In the genomic region with DNA sequence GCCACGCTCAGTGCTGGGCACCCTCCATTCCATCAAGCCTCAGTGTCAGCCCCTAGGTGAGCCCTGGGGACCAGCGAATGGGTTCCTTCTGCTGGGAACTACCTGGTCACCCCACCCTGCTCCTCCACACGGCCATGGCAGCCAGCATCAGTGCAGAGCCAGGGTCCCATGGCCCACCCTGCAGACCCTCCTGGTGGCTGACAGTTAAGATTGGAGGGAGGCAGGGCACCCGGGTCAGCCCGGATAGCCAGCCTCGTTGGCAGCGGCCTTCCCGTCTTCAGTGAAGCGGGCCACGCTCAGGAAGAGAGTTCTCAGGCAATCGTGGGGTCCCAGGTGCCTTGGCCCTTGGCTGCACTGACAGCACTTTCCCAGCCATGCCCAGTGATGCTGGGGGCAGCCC, we compare ENCODE assay signal across 35 cellular contexts.
"Had no signal": no experiment of that assay in that cellular context is flagged by ENCODE, and none has a peak within 500 bp of the region (broad histone marks: within the 10 kb centered on the region; RNA-seq: fewer than 3 reads in every experiment).

No MANE protein-coding gene starts in this region.

- H3K36me3 ChIP-seq: MG63 had no signal

- DNase-seq: Karpas-422, Kasumi-1, MG63, MM.1S, MV-4-11, NCI-H1048, NCI-H1092, NCI-H1092 treated with DMSO at 0.1 percent for 48 hours, NCI-H1105, NCI-H1105 treated with DMSO at 0.1 percent for 48 hours, NCI-H1417, NCI-H1417 treated with DMSO at 0.1 percent for 48 hours, NCI-H1436, NCI-H1436 treated with DMSO at 0.1 percent for 48 hours, NCI-H146, NCI-H1694, NCI-H1694 treated with DMSO at 0.1 percent for 48 hours, NCI-H187, NCI-H187 treated with DMSO at 0.1 percent for 48 hours, NCI-H1930, NCI-H2029, NCI-H2029 treated with DMSO at 0.1 percent for 48 hours, NCI-H2081, NCI-H2081 treated with DMSO at 0.1 percent for 48 hours, NCI-H2107, NCI-H2171, NCI-H2171 treated with DMSO at 0.1 percent for 48 hours, NCI-H2227 treated with DMSO at 0.1 percent for 48 hours, NCI-H226, NCI-H345, NCI-H446, NCI-H446 treated with DMSO at 0.1 percent for 48 hours, NCI-H510A, NCI-H510A treated with DMSO at 0.1 percent for 48 hours, NCI-H524 had no signal

- H3K27me3 ChIP-seq: MG63 had no signal

- H3K4me3 ChIP-seq: MG63 had no signal

- H3K9me3 ChIP-seq: MG63 had no signal
